Comparison of ENCODE assay signal across 1 cellular context in the genomic region with DNA sequence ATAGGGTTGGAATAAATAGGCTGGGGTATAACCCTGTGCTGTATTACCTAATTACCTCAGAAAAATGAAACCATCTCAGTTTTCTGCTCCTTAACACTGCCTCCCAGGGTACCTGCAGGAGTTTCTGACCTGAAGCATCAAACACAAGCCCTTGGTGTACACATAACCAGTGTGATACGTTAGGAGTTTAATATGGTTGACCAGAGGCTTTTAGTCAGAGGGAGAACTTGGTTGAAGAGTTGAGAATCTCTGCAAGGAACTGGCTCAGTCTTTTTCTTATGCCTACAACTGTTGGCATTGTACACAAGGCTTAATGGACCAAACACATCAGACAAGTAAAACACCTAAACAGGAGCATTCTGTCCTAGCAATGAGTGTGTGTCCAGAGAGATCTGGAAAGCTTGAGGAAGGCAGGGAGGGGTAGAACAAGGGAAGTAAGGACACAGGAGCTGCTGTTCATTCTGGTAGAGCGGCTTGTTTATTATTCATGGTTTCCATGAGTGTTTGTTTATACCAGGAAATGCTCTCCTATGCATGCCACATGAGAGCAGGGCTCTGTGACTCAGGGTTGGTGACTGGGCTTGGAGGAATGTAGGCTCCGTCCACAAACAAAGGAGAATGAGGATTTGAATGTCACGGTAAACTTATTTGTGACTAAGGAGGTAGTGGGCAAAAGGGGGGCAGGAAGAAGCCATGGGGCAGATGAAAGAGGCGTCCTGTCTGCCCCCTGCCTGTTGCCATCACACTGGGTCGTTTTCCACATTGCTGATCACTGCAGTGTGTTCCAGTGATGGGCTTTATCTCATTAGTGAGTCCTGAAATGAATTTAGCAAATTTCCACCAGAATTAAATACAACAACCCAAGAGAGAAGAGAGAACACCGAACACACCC.
TF ChIP-seq lines count a peak whose summit lies in the region.

No MANE protein-coding gene starts in this region.

TF ChIP-seq in HCT116, 20 proteins besides CTCF, POLR2A, EP300 and RAD21 (continued from another document):
- TF ChIP-seq YY1 (IDR thresholded peaks at IDR 0.05; ENCODE audit: extremely low read depth, insufficient replicate concordance, low read depth, low read length) (peak; percentile 43), ZFX (IDR thresholded peaks at IDR 0.05) (no peak)
- TF ChIP-seq, protein P1, sequence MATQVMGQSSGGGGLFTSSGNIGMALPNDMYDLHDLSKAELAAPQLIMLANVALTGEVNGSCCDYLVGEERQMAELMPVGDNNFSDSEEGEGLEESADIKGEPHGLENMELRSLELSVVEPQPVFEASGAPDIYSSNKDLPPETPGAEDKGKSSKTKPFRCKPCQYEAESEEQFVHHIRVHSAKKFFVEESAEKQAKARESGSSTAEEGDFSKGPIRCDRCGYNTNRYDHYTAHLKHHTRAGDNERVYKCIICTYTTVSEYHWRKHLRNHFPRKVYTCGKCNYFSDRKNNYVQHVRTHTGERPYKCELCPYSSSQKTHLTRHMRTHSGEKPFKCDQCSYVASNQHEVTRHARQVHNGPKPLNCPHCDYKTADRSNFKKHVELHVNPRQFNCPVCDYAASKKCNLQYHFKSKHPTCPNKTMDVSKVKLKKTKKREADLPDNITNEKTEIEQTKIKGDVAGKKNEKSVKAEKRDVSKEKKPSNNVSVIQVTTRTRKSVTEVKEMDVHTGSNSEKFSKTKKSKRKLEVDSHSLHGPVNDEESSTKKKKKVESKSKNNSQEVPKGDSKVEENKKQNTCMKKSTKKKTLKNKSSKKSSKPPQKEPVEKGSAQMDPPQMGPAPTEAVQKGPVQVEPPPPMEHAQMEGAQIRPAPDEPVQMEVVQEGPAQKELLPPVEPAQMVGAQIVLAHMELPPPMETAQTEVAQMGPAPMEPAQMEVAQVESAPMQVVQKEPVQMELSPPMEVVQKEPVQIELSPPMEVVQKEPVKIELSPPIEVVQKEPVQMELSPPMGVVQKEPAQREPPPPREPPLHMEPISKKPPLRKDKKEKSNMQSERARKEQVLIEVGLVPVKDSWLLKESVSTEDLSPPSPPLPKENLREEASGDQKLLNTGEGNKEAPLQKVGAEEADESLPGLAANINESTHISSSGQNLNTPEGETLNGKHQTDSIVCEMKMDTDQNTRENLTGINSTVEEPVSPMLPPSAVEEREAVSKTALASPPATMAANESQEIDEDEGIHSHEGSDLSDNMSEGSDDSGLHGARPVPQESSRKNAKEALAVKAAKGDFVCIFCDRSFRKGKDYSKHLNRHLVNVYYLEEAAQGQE (IDR thresholded peaks at IDR 0.05; ENCODE audit: low read depth), result no peak
